In the genomic region with DNA sequence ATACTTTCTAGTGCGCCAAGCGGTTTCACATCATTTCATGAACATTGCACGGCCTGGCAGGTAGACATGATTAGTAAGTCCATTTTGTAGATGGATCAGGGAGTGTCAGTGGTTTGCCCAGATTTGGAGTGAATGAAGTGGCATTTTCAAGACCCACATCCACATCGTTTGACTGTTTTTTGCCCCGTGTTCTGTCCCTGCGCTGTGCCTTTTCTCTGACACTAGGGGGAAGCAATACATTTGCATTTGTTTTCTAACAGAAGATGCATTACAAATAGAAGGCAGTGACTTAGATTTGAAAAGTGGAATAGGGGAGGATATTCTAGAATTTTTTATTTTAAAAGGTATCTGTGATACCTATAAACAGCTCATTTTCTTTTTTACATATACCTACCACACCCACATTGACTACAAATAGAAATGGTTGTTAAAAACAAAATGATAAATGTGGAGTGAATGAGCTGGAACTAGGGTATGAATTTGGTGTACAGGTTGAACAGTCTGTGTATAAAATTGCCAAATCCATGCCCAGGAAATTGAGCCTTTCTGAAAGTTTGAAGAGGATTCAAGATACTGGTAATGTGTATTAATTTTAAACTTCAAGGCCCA, we compare ENCODE assay signal across 1 cellular context.
TF ChIP-seq lines count a peak whose summit lies in the region.

No MANE protein-coding gene starts in this region.

TF ChIP-seq in GM23338, 12 proteins besides CTCF, POLR2A, EP300 and RAD21 (continued from another document):
- TF ChIP-seq, protein P1, sequence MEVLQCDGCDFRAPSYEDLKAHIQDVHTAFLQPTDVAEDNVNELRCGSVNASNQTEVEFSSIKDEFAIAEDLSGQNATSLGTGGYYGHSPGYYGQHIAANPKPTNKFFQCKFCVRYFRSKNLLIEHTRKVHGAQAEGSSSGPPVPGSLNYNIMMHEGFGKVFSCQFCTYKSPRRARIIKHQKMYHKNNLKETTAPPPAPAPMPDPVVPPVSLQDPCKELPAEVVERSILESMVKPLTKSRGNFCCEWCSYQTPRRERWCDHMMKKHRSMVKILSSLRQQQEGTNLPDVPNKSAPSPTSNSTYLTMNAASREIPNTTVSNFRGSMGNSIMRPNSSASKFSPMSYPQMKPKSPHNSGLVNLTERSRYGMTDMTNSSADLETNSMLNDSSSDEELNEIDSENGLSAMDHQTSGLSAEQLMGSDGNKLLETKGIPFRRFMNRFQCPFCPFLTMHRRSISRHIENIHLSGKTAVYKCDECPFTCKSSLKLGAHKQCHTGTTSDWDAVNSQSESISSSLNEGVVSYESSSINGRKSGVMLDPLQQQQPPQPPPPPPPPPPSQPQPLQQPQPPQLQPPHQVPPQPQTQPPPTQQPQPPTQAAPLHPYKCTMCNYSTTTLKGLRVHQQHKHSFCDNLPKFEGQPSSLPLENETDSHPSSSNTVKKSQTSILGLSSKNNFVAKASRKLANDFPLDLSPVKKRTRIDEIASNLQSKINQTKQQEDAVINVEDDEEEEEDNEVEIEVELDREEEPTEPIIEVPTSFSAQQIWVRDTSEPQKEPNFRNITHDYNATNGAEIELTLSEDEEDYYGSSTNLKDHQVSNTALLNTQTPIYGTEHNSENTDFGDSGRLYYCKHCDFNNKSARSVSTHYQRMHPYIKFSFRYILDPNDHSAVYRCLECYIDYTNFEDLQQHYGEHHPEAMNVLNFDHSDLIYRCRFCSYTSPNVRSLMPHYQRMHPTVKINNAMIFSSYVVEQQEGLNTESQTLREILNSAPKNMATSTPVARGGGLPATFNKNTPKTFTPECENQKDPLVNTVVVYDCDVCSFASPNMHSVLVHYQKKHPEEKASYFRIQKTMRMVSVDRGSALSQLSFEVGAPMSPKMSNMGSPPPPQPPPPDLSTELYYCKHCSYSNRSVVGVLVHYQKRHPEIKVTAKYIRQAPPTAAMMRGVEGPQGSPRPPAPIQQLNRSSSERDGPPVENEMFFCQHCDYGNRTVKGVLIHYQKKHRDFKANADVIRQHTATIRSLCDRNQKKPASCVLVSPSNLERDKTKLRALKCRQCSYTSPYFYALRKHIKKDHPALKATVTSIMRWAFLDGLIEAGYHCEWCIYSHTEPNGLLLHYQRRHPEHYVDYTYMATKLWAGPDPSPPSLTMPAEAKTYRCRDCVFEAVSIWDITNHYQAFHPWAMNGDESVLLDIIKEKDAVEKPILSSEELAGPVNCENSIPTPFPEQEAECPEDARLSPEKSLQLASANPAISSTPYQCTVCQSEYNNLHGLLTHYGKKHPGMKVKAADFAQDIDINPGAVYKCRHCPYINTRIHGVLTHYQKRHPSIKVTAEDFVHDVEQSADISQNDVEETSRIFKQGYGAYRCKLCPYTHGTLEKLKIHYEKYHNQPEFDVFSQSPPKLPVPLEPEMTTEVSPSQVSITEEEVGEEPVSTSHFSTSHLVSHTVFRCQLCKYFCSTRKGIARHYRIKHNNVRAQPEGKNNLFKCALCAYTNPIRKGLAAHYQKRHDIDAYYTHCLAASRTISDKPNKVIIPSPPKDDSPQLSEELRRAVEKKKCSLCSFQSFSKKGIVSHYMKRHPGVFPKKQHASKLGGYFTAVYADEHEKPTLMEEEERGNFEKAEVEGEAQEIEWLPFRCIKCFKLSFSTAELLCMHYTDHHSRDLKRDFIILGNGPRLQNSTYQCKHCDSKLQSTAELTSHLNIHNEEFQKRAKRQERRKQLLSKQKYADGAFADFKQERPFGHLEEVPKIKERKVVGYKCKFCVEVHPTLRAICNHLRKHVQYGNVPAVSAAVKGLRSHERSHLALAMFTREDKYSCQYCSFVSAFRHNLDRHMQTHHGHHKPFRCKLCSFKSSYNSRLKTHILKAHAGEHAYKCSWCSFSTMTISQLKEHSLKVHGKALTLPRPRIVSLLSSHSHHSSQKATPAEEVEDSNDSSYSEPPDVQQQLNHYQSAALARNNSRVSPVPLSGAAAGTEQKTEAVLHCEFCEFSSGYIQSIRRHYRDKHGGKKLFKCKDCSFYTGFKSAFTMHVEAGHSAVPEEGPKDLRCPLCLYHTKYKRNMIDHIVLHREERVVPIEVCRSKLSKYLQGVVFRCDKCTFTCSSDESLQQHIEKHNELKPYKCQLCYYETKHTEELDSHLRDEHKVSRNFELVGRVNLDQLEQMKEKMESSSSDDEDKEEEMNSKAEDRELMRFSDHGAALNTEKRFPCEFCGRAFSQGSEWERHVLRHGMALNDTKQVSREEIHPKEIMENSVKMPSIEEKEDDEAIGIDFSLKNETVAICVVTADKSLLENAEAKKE (CRISPR knock-in tag; IDR thresholded peaks at IDR 0.05) = no peak
- TF ChIP-seq STAT1 (IDR thresholded peaks at IDR 0.05; ENCODE audit: unreplicated experiment) = no peak
- TF ChIP-seq CREB1 (CRISPR knock-in tag; IDR thresholded peaks at IDR 0.05; ENCODE audit: low read depth) = no peak
- TF ChIP-seq NANOG (IDR thresholded peaks at IDR 0.05; ENCODE audit: borderline replicate concordance) = no peak
- TF ChIP-seq EZH2 (IDR thresholded peaks at IDR 0.05; ENCODE audit: low read depth, unreplicated experiment) = no peak
